Comparison of ENCODE assay signal across 12 cellular contexts in the genomic region with DNA sequence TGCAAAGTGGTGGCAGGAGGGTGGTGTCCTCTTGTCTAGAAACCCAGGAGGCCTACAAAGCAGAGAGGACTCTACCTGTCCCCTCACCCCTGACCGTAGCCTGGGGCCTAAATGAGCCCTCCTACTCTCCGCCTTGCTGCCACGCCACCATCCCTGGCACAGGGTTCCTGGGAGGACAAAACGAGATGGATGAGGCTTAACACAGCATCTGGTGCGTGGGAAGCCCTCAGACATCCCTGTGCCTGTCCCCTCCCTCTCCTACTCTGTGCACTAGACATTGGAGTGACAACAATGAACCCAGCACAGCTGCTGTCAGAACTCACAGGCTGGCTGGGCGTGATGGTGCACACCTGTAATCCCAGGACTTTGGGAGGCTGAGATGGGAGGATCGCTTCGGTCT. TPM values are rescaled to one million over a fixed set of nuclear protein-coding genes. Genes with fewer than 3 reads are reported as not detected.
DNase-seq lines count a peak whose midpoint lies in the region; ATAC-seq, FAIRE-seq and TF ChIP-seq lines count a peak whose summit lies in the region.
"Had no signal": no experiment of that assay in that cellular context is flagged by ENCODE, and none has a peak within 500 bp of the region (broad histone marks: within the 10 kb centered on the region; RNA-seq: fewer than 3 reads in every experiment).

No MANE protein-coding gene starts in this region.

- WGBS in HepG2 (ENCODE audit: low lambda C conversion rate) = 29% methylated on average over 7 of the region's 8 CpGs
- WGBS in right lobe of liver (ENCODE audit: insufficient coverage, low coverage, low lambda C conversion rate, missing lambda C conversion rate) = 100% methylated on average over 2 of the region's 8 CpGs

- H3K27me3 ChIP-seq in HepG2 (ENCODE audit: control insufficient read depth in 1 of 2, insufficient read depth in 2 of 2, low read length in 2 of 2) = no peaks in the 10 kb centered on the region; a peak in 1 of 5 replicates
- H3K27me3 ChIP-seq in right lobe of liver = no peaks in the 10 kb centered on the region
- H3K27me3 ChIP-seq in endothelial cell of umbilical vein (ENCODE audit: control insufficient read depth in 2 of 2, insufficient read depth in 2 of 2, low read length in 2 of 2) = no peaks in the 10 kb centered on the region

- peak overlapping the region; percentile 93 for H3K27ac Mint-ChIP-seq in osteocyte (ENCODE audit: unreplicated experiment)
- H3K27ac Mint-ChIP-seq: natural killer cell; stimulated activated naive CD8-positive, alpha-beta T cell treated with anti-CD3 and anti-CD28 coated beads, Interleukin-15, amount 100 ng/mL, for 72 hours had no signal

- H3K36me3 Mint-ChIP-seq in osteocyte (ENCODE audit: unreplicated experiment) = no peaks in the 10 kb centered on the region
- H3K36me3 Mint-ChIP-seq: natural killer cell had no signal

- no peak for TF ChIP-seq EP300 in HepG2 (IDR thresholded peaks at IDR 0.05; ENCODE audit: low read depth in 2 of 2, low read length in 2 of 2)
- TF ChIP-seq EP300 in HepG2 (CRISPR knock-in tag; IDR thresholded peaks at IDR 0.05; ENCODE audit: borderline replicate concordance) = no peak

- peaks cover 3% of the 10 kb centered on the region for H3K9me3 Mint-ChIP-seq in osteocyte (ENCODE audit: unreplicated experiment)
- H3K9me3 Mint-ChIP-seq: natural killer cell; stimulated activated naive CD8-positive, alpha-beta T cell treated with anti-CD3 and anti-CD28 coated beads, Interleukin-15, amount 100 ng/mL, for 72 hours had no signal

- H3K9ac ChIP-seq in HepG2 (ENCODE audit: insufficient read depth, low read depth, low read length) (no peak overlapping the region), endothelial cell of umbilical vein (replicated peaks; ENCODE audit: extremely low read depth, insufficient read depth, low read length) (peak overlapping the region; percentile 66)

- BruUV-seq in HepG2 (replicated peaks; lab: Mats Ljungman, UMichigan) (no TSS peak), endothelial cell of umbilical vein (replicated peaks; lab: Mats Ljungman, UMichigan) (no TSS peak)

- intact Hi-C loops in HepG2 (cut with micrococcal nuclease; ENCODE audit: unreplicated experiment) (loop anchor here (1.0 to 5.0 kb wide), 5 partner anchors 43 to 256 kb away; no protein-coding TSS in a partner anchor), right lobe of liver (cut with DNase I) (loop anchor here (5.0 to 10.0 kb wide), 2 partner anchors 110 to 238 kb away; no protein-coding TSS in a partner anchor), endothelial cell of umbilical vein (cut with micrococcal nuclease) (loop anchor here (1.0 to 10.0 kb wide), 9 partner anchors 39 to 850 kb away; no protein-coding TSS in a partner anchor)

- no peaks in the 10 kb centered on the region for H3K9me1 ChIP-seq in endothelial cell of umbilical vein (replicated peaks; ENCODE audit: control insufficient read depth, extremely low read depth, insufficient read depth, low read length)

- peaks cover 26% of the 10 kb centered on the region for H3K4me1 ChIP-seq in HepG2 (ENCODE audit: insufficient read depth, low read length)
- H3K4me1 ChIP-seq in right lobe of liver = peaks cover 0 to 15% (median 6%) of the 10 kb centered on the region in 4 donors
- peaks cover 41% of the 10 kb centered on the region for H3K4me1 ChIP-seq in endothelial cell of umbilical vein (ENCODE audit: control insufficient read depth, extremely low read depth, insufficient read depth, low read length)

- CTCF ChIA-PET in HepG2 (lab: Yijun Ruan, JAX; ENCODE audit: low intra/inter-chr PET ratio, low total read pairs) (interaction anchor here (1.2 to 2.0 kb wide), 3 partner anchors 57 to 191 kb away, joined by 4 to 23 read pairs (median 8); no protein-coding TSS in a partner anchor), endothelial cell of umbilical vein (lab: Charles Lee) (interaction anchor here (0.5 to 6.1 kb wide), 55 partner anchors 17 to 257 kb away, joined by 3 to 219 read pairs (median 5); a partner anchor contains a TSS)

- TF ChIP-seq POLR2A in HepG2 (IDR thresholded peaks at IDR 0.05; ENCODE audit: insufficient read depth in 1 of 2, low read depth in 2 of 2, low read length in 2 of 2) (no peak), right lobe of liver (IDR thresholded peaks at IDR 0.05) (no peak), endothelial cell of umbilical vein (IDR thresholded peaks at IDR 0.05; ENCODE audit: low read depth, low read length) (no peak)

- peak overlapping the region in 1 of 3 experiments; percentile 50; a peak in 1 of 6 replicates for H3K4me3 ChIP-seq in HepG2 (replicated peaks in 1 of 3; ENCODE audit: insufficient read depth in 1 of 3, low read depth in 2 of 3, low read length in 3 of 3)
- no peak overlapping the region for H3K4me3 ChIP-seq in right lobe of liver
- no peak overlapping the region for H3K4me3 ChIP-seq in endothelial cell of umbilical vein (replicated peaks in 1 of 3; ENCODE audit: insufficient read depth in 1 of 3, low read depth in 1 of 3, low read length in 3 of 3)

- H3K79me2 ChIP-seq in HepG2 (ENCODE audit: insufficient read depth, low read length) (no peaks in the 10 kb centered on the region), endothelial cell of umbilical vein (ENCODE audit: control insufficient read depth, insufficient read depth, low read length) (no peaks in the 10 kb centered on the region)

- H4K20me1 ChIP-seq in HepG2 (ENCODE audit: insufficient read depth, low read length) (no peaks in the 10 kb centered on the region), endothelial cell of umbilical vein (replicated peaks; ENCODE audit: control insufficient read depth, extremely low read depth, insufficient read depth, low read length) (no peaks in the 10 kb centered on the region)

- TF ChIP-seq RAD21 in HepG2 (CRISPR knock-in tag; IDR thresholded peaks at IDR 0.05) = no peak

- H3K36me3 ChIP-seq in HepG2 (replicated peaks in 1 of 2; ENCODE audit: control insufficient read depth in 1 of 2, insufficient read depth in 2 of 2, low read length in 2 of 2) (no peaks in the 10 kb centered on the region), right lobe of liver (no peaks in the 10 kb centered on the region), endothelial cell of umbilical vein (ENCODE audit: control insufficient read depth in 2 of 2, extremely low read depth in 1 of 2, insufficient read depth in 2 of 2, low read length in 2 of 2) (no peaks in the 10 kb centered on the region)

- H3K27me3 Mint-ChIP-seq in osteocyte (ENCODE audit: unreplicated experiment) = no peaks in the 10 kb centered on the region

- H3K4me2 ChIP-seq in HepG2 (ENCODE audit: low read depth, low read length) = peak overlapping the region; percentile 65
- H3K4me2 ChIP-seq in endothelial cell of umbilical vein (ENCODE audit: insufficient read depth, low read length) = peak overlapping the region; percentile 32

- ATAC-seq in HepG2 (peak; percentile 16), right lobe of liver (no peak), HG03460 (IDR thresholded peaks at IDR 0.05; ENCODE audit: unreplicated experiment) (no peak)

- DNase-seq in HepG2 (ENCODE audit: low spot score) (no peak), right lobe of liver (no peak), endothelial cell of umbilical vein (ENCODE audit: low read depth, low spot score) (no peak), osteocyte (ENCODE audit: extremely low spot score, unreplicated experiment) (peak; percentile 74), T1000 (lab: John Stamatoyannopoulos, UW) (no peak), UCSD-AML1 (lab: John Stamatoyannopoulos, UW; ENCODE audit: unreplicated experiment) (no peak), germinal center (ENCODE audit: low spot score) (no peak)
- DNase-seq: GF-D8 had no signal

- no peak for TF ChIP-seq CTCF in HepG2 (CRISPR knock-in tag; IDR thresholded peaks at IDR 0.05)
- no peak for TF ChIP-seq CTCF in right lobe of liver (IDR thresholded peaks at IDR 0.05)
- TF ChIP-seq CTCF in endothelial cell of umbilical vein (IDR thresholded peaks at IDR 0.05; ENCODE audit: extremely low read depth in 1 of 2, insufficient read depth in 1 of 2, low read depth in 1 of 2, low read length in 2 of 2) = no peak
- TF ChIP-seq CTCF in osteocyte (IDR thresholded peaks at IDR 0.05) = no peak

- H3K27ac ChIP-seq in HepG2 (ENCODE audit: extremely low read length, insufficient read depth, low read length) = no peak overlapping the region
- no peak overlapping the region for H3K27ac ChIP-seq in right lobe of liver
- H3K27ac ChIP-seq in endothelial cell of umbilical vein (ENCODE audit: insufficient read depth, low read depth, low read length) = peak overlapping the region; percentile 84

- H3K4me1 Mint-ChIP-seq in osteocyte (ENCODE audit: unreplicated experiment) = peaks cover 50% of the 10 kb centered on the region

- no peaks in the 10 kb centered on the region for H3K9me3 ChIP-seq in HepG2 (ENCODE audit: low read length)
- H3K9me3 ChIP-seq in right lobe of liver = no peaks in the 10 kb centered on the region
- H3K9me3 ChIP-seq in endothelial cell of umbilical vein (replicated peaks; ENCODE audit: control insufficient read depth, insufficient read depth, low read length) = no peaks in the 10 kb centered on the region

- dilution Hi-C loops in endothelial cell of umbilical vein (cut with MboI; ENCODE audit: extremely low pct_ligation_motif_present, low sequenced_read_pairs) = no loop called here

- POLR2A ChIA-PET in HepG2 (lab: Yijun Ruan, JAX) (no interaction called here), endothelial cell of umbilical vein (lab: Charles Lee) (no interaction called here)

- H3K4me3 Mint-ChIP-seq in osteocyte (ENCODE audit: unreplicated experiment) = no peak overlapping the region
- H3K4me3 Mint-ChIP-seq: natural killer cell; stimulated activated naive CD8-positive, alpha-beta T cell treated with anti-CD3 and anti-CD28 coated beads, Interleukin-15, amount 100 ng/mL, for 72 hours had no signal

- FAIRE-seq in HepG2 (lab: Jason Lieb, UNC) = no peak
- FAIRE-seq in endothelial cell of umbilical vein (lab: Jason Lieb, UNC) = no peak

- H2AFZ ChIP-seq in HepG2 (ENCODE audit: low read length) (no peak overlapping the region), endothelial cell of umbilical vein (ENCODE audit: low read depth, low read length) (peak overlapping the region; percentile 76)

- in situ Hi-C loops in HepG2 (cut with HindIII; ENCODE audit: extremely low pct_ligation_motif_present, low pct_unique_long_range_greater_than_20kb) = loop anchor here (5.0 to 10.0 kb wide), 4 partner anchors 112 to 250 kb away; no protein-coding TSS in a partner anchor

RNA-seq across cellular contexts. Expression of a gene that starts 36.4 kb away (rescaled TPM):
- 0.09 TPM in 1 of 2 replicates, not detected in the other for total RNA-seq in HepG2 (2016; rRNA removed; fragmentation: Illumina TruSeq; extraction: Trizol)
- not detected in 2 replicates for total RNA-seq in HepG2 (2016; cell fraction: cytosol; rRNA removed; fragmentation: Illumina TruSeq; extraction: Trizol; ENCODE audit: low read depth)
- total RNA-seq in HepG2 (2016; cell fraction: insoluble cytoplasmic fraction; rRNA removed; fragmentation: Illumina TruSeq; extraction: Trizol) = not detected in 2 replicates
- 0.09 TPM in 1 of 2 replicates, not detected in the other for total RNA-seq in HepG2 (2016; cell fraction: membrane; rRNA removed; fragmentation: Illumina TruSeq; extraction: Trizol)
- total RNA-seq in HepG2 (2016; cell fraction: nucleus; rRNA removed; fragmentation: Illumina TruSeq; extraction: Trizol) = not detected in 2 replicates
- polyA plus RNA-seq in HepG2 (2011; rRNA removed) = 0.20 and 0.67 TPM in 2 replicates
- polyA plus RNA-seq in HepG2 (2011; cell fraction: cytosol; rRNA removed) = 0.12 and 0.29 TPM in 2 replicates
- 0.09 and 0.55 TPM in 2 replicates for polyA plus RNA-seq in HepG2 (2011; cell fraction: nucleus; rRNA removed)
- 0.08 TPM in 1 of 2 replicates, not detected in the other for polyA plus RNA-seq in HepG2 (2012)
- polyA plus RNA-seq in HepG2 (2016; cell fraction: cytosol; fragmentation: Illumina TruSeq; extraction: Trizol; ENCODE audit: low read depth) = not detected in 2 replicates
- not detected in 2 replicates for polyA plus RNA-seq in HepG2 (2016; cell fraction: insoluble cytoplasmic fraction; fragmentation: Illumina TruSeq; extraction: Trizol; ENCODE audit: low read depth)
- polyA plus RNA-seq in HepG2 (2016; cell fraction: membrane; fragmentation: Illumina TruSeq; extraction: Trizol; ENCODE audit: low read depth) = 0.15 TPM in 1 of 2 replicates, not detected in the other
- not detected in 2 replicates for polyA plus RNA-seq in HepG2 (2016; cell fraction: nucleus; fragmentation: Illumina TruSeq; extraction: Trizol; ENCODE audit: insufficient read depth, low read depth)
- polyA minus RNA-seq in HepG2 (2011; rRNA and poly(A)+ RNA removed; ENCODE audit: low replicate concordance) = 0.18 and 0.35 TPM in 2 replicates
- polyA minus RNA-seq in HepG2 (2011; cell fraction: cytosol; rRNA and poly(A)+ RNA removed) = not detected in 2 replicates
- polyA minus RNA-seq in HepG2 (2011; cell fraction: nucleus; rRNA and poly(A)+ RNA removed) = not detected in 2 replicates
- 10 to 100 TPM in 2 of 6 experiments, 1 to 10 TPM in 4; 3.0 to 16.9 (median 5.5) TPM for total RNA-seq in right lobe of liver
- 131 and 165 TPM in 2 replicates for total RNA-seq in endothelial cell of umbilical vein
- 335 and 365 TPM in 2 replicates for polyA plus RNA-seq in endothelial cell of umbilical vein
- polyA plus RNA-seq in endothelial cell of umbilical vein (2011; cell fraction: cytosol; rRNA removed) = 311 and 362 TPM in 2 replicates
- 162 and 176 TPM in 2 replicates for polyA plus RNA-seq in endothelial cell of umbilical vein (2011; cell fraction: nucleus; rRNA removed)
- 151 and 203 TPM in 2 replicates for polyA plus RNA-seq in endothelial cell of umbilical vein (2012)
- polyA minus RNA-seq in endothelial cell of umbilical vein = 287 and 327 TPM in 2 replicates
- not detected for polyA minus RNA-seq in endothelial cell of umbilical vein (2011; cell fraction: cytosol; rRNA and poly(A)+ RNA removed)
- polyA minus RNA-seq in endothelial cell of umbilical vein (2011; cell fraction: nucleus; rRNA and poly(A)+ RNA removed) = 67.8 and 100 TPM in 2 replicates
- 548 and 587 TPM in 2 replicates for total RNA-seq in osteocyte
- total RNA-seq: HT-29 had no signal
